10 cellular contexts compared by ENCODE assay signal in the genomic region with DNA sequence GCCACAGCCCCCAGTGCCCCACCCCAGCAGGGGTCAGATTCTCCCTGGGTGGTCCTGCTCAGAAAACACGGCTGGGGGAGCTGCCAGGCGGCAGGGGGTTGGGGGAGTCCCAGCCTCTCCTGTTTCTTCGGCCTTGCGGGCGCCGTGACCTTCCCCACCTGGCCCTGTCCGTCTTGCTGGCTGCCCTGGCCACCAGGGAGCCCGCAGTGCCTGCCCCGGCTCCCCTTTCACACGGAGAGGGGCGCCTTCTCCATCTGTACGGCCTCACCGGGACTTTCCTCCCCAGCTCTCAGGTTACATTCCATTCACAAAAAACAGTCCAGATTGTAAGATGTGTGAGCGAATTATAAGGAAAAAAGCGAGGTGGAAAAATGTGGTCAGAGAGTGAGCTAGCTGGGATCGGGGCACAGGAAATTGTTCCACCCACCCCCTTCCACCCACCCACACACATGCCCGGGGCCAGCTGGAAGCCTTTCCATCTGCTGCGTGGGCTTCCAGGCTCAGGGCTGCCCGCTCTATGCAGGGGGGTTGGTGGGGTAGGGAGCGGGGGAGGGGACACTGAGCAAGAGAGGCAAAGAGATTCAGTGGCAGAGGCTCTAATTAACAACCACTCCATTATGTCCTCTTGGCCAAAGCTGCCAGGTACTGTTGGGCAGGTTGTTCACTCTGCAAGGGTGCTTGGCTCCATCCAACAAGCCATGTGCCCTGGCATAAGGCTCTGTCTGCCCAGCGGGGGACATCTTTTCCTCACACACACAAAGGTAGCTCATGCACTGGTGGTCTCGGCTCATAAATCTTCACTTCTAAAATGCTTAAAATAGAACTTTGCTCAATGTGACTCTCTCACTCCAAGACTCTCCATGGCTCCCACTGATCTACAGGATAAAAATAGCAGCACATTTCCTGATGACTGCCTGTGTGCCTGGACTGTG. TPM values are rescaled to one million over a fixed set of nuclear protein-coding genes. Genes with fewer than 3 reads are reported as not detected.
A peak's percentile ranks its signal among the peaks of the same experiment; 100 is the strongest.
DNase-seq lines count a peak whose midpoint lies in the region; ATAC-seq and TF ChIP-seq lines count a peak whose summit lies in the region.
"Had no signal": no experiment of that assay in that cellular context is flagged by ENCODE, and none has a peak within 500 bp of the region (broad histone marks: within the 10 kb centered on the region; RNA-seq: fewer than 3 reads in every experiment).

No MANE protein-coding gene starts in this region.

- H3K27me3 ChIP-seq in spleen (replicated peaks in 1 of 7): no peaks in the 10 kb centered on the region

- CTCF ChIA-PET in activated CD4-positive, alpha-beta T cell treated with anti-CD3 and anti-CD28 coated beads for 36 hours (lab: Charles Lee): interaction anchor here (0.5 to 2.0 kb wide), 5 partner anchors 12 to 427 kb away, joined by 3 to 10 read pairs (median 3); no protein-coding TSS in a partner anchor
- CTCF ChIA-PET in activated CD4-positive, alpha-beta T cell treated with anti-CD3 and anti-CD28 coated beads, Interleukin-2, amount 10 ng/mL, durations not matched to agents 7 days and 5 days (lab: Charles Lee): interaction anchor here (0.6 kb wide), 1 partner anchor 550 kb away, joined by 3 read pairs; no protein-coding TSS in a partner anchor

- no peaks in the 10 kb centered on the region for H3K9me3 ChIP-seq in spleen

- peak; percentile 67 for ATAC-seq in activated CD4-positive, alpha-beta T cell treated with anti-CD3 and anti-CD28 coated beads for 36 hours
- ATAC-seq in SK-N-SH treated with all-trans-retinoic acid at 6 μM for 48 hours: peak; percentile 76
- ATAC-seq in GM18867 (IDR thresholded peaks at IDR 0.05; ENCODE audit: unreplicated experiment): no peak
- no peak for ATAC-seq in GM21825 (IDR thresholded peaks at IDR 0.05; ENCODE audit: unreplicated experiment)

- TF ChIP-seq CTCF in fibroblast of villous mesenchyme (IDR thresholded peaks at IDR 0.05; ENCODE audit: insufficient read depth, low read depth, low read length) (no peak), spleen (IDR thresholded peaks at IDR 0.05 in 8 of 11, conservative IDR thresholded peaks at IDR 0.05 in 3 of 11) (no peak)

- no peaks in the 10 kb centered on the region for H3K36me3 ChIP-seq in spleen

- H3K27ac ChIP-seq in spleen: peak overlapping the region in 6 of 8 donors; percentile 41 to 75 (median 60)

- no peaks in the 10 kb centered on the region for H3K9me3 Mint-ChIP-seq in activated CD4-positive, alpha-beta T cell treated with anti-CD3 and anti-CD28 coated beads for 36 hours (ENCODE audit: low read depth)
- no peaks in the 10 kb centered on the region for H3K9me3 Mint-ChIP-seq in activated CD4-positive, alpha-beta T cell treated with anti-CD3 and anti-CD28 coated beads, Interleukin-2, amount 10 ng/mL, durations not matched to agents 7 days and 5 days
- H3K9me3 Mint-ChIP-seq: memory B cell had no signal

- no peak overlapping the region for H3K4me3 Mint-ChIP-seq in activated CD4-positive, alpha-beta T cell treated with anti-CD3 and anti-CD28 coated beads for 36 hours
- H3K4me3 Mint-ChIP-seq in activated CD4-positive, alpha-beta T cell treated with anti-CD3 and anti-CD28 coated beads, Interleukin-2, amount 10 ng/mL, durations not matched to agents 7 days and 5 days: no peak overlapping the region
- H3K4me3 Mint-ChIP-seq: memory B cell had no signal

- POLR2A ChIA-PET in activated CD4-positive, alpha-beta T cell treated with anti-CD3 and anti-CD28 coated beads for 36 hours (lab: Charles Lee): no interaction called here
- POLR2A ChIA-PET in activated CD4-positive, alpha-beta T cell treated with anti-CD3 and anti-CD28 coated beads, Interleukin-2, amount 10 ng/mL, durations not matched to agents 7 days and 5 days (lab: Charles Lee): no interaction called here

- H3K4me1 Mint-ChIP-seq in activated CD4-positive, alpha-beta T cell treated with anti-CD3 and anti-CD28 coated beads for 36 hours: peaks cover 15% of the 10 kb centered on the region
- H3K4me1 Mint-ChIP-seq in activated CD4-positive, alpha-beta T cell treated with anti-CD3 and anti-CD28 coated beads, Interleukin-2, amount 10 ng/mL, durations not matched to agents 7 days and 5 days: no peaks in the 10 kb centered on the region
- H3K4me1 Mint-ChIP-seq: memory B cell had no signal

- no peak for TF ChIP-seq POLR2A in spleen (IDR thresholded peaks at IDR 0.05)

- H3K4me1 ChIP-seq in spleen: peaks cover 8 to 83% (median 36%) of the 10 kb centered on the region in 6 donors

- no peaks in the 10 kb centered on the region for H3K27me3 Mint-ChIP-seq in activated CD4-positive, alpha-beta T cell treated with anti-CD3 and anti-CD28 coated beads for 36 hours
- H3K27me3 Mint-ChIP-seq in activated CD4-positive, alpha-beta T cell treated with anti-CD3 and anti-CD28 coated beads, Interleukin-2, amount 10 ng/mL, durations not matched to agents 7 days and 5 days: no peaks in the 10 kb centered on the region

- 34 to 49% (median 39%) methylated on average over 22 of the region's 22 CpGs for WGBS in spleen, 5 donors

- peak overlapping the region; percentile 10 for H3K27ac Mint-ChIP-seq in activated CD4-positive, alpha-beta T cell treated with anti-CD3 and anti-CD28 coated beads for 36 hours
- H3K27ac Mint-ChIP-seq in activated CD4-positive, alpha-beta T cell treated with anti-CD3 and anti-CD28 coated beads, Interleukin-2, amount 10 ng/mL, durations not matched to agents 7 days and 5 days: no peak overlapping the region
- H3K27ac Mint-ChIP-seq: memory B cell had no signal

- no peak overlapping the region for H3K4me3 ChIP-seq in fibroblast of villous mesenchyme (ENCODE audit: low read depth, low read length)
- H3K4me3 ChIP-seq in spleen: no peak overlapping the region

- DNase-seq in activated CD4-positive, alpha-beta T cell treated with anti-CD3 and anti-CD28 coated beads for 36 hours: peak; percentile 57
- DNase-seq in activated CD4-positive, alpha-beta T cell treated with anti-CD3 and anti-CD28 coated beads, Interleukin-2, amount 10 ng/mL, durations not matched to agents 7 days and 5 days: no peak
- DNase-seq in fibroblast of villous mesenchyme (ENCODE audit: low read depth) (peak; percentile 70), spleen (no peak), DMS53 treated with DMSO at 0.1 percent for 48 hours (lab: John Stamatoyannopoulos, UW; ENCODE audit: unreplicated experiment) (no peak)

- intact Hi-C loops in activated CD4-positive, alpha-beta T cell treated with anti-CD3 and anti-CD28 coated beads for 36 hours (cut with DNase I, micrococcal nuclease): no loop called here
- intact Hi-C loops in spleen (cut with DNase I; ENCODE audit: low total_unique reads): no loop called here

- H3K36me3 Mint-ChIP-seq in activated CD4-positive, alpha-beta T cell treated with anti-CD3 and anti-CD28 coated beads for 36 hours (ENCODE audit: low read depth): no peaks in the 10 kb centered on the region
- H3K36me3 Mint-ChIP-seq in activated CD4-positive, alpha-beta T cell treated with anti-CD3 and anti-CD28 coated beads, Interleukin-2, amount 10 ng/mL, durations not matched to agents 7 days and 5 days (ENCODE audit: low read depth): no peaks in the 10 kb centered on the region
- H3K36me3 Mint-ChIP-seq: memory B cell had no signal

TF ChIP-seq in SK-N-SH treated with all-trans-retinoic acid at 6 μM for 48 hours, 23 proteins besides CTCF, POLR2A, EP300 and RAD21:
- TF ChIP-seq, protein P1, sequence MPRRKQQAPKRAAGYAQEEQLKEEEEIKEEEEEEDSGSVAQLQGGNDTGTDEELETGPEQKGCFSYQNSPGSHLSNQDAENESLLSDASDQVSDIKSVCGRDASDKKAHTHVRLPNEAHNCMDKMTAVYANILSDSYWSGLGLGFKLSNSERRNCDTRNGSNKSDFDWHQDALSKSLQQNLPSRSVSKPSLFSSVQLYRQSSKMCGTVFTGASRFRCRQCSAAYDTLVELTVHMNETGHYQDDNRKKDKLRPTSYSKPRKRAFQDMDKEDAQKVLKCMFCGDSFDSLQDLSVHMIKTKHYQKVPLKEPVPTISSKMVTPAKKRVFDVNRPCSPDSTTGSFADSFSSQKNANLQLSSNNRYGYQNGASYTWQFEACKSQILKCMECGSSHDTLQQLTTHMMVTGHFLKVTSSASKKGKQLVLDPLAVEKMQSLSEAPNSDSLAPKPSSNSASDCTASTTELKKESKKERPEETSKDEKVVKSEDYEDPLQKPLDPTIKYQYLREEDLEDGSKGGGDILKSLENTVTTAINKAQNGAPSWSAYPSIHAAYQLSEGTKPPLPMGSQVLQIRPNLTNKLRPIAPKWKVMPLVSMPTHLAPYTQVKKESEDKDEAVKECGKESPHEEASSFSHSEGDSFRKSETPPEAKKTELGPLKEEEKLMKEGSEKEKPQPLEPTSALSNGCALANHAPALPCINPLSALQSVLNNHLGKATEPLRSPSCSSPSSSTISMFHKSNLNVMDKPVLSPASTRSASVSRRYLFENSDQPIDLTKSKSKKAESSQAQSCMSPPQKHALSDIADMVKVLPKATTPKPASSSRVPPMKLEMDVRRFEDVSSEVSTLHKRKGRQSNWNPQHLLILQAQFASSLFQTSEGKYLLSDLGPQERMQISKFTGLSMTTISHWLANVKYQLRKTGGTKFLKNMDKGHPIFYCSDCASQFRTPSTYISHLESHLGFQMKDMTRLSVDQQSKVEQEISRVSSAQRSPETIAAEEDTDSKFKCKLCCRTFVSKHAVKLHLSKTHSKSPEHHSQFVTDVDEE (CRISPR knock-in tag; IDR thresholded peaks at IDR 0.05): no peak
- 0 out of 2 replicates have a peak, but pooled peaks have one; percentile 21 for TF ChIP-seq TCF4 (CRISPR knock-in tag; IDR thresholded peaks at IDR 0.05; ENCODE audit: borderline replicate concordance)

RNA-seq across cellular contexts. Expression of gene CIBAR2, which starts 14.7 kb away (rescaled TPM):
- not detected for total RNA-seq in activated CD4-positive, alpha-beta T cell treated with anti-CD3 and anti-CD28 coated beads for 36 hours
- not detected for total RNA-seq in activated CD4-positive, alpha-beta T cell treated with anti-CD3 and anti-CD28 coated beads, Interleukin-2, amount 10 ng/mL, durations not matched to agents 7 days and 5 days
- total RNA-seq in fibroblast of villous mesenchyme: not detected in 2 replicates
- total RNA-seq in spleen: 1 to 10 TPM in 2 of 7 donors, under 1 TPM in 2, not detected in 3; 0.33 to 2.4 (median 0.91) TPM
- under 1 TPM; 0.13 to 0.77 (median 0.30) TPM for polyA plus RNA-seq in spleen
- total RNA-seq: T-helper 2 cell treated with Interferon-gamma antibody and Interleukin-4, amounts not matched to agents 100 ng/mL and 5 ng/mL, for 36 hours had no signal

Comparison
In these comparisons a context has a peak if more than half of its experiments do, and no peak if none do; other contexts are left out.
1. DNase-seq: peak in activated CD4-positive, alpha-beta T cell treated with anti-CD3 and anti-CD28 coated beads for 36 hours (single experiment) and fibroblast of villous mesenchyme (single experiment); none in activated CD4-positive, alpha-beta T cell treated with anti-CD3 and anti-CD28 coated beads, Interleukin-2, amount 10 ng/mL, durations not matched to agents 7 days and 5 days (single experiment), spleen (single experiment) and DMS53 treated with DMSO at 0.1 percent for 48 hours (single experiment).
2. ATAC-seq: peak in activated CD4-positive, alpha-beta T cell treated with anti-CD3 and anti-CD28 coated beads for 36 hours (single experiment) and SK-N-SH treated with all-trans-retinoic acid at 6 μM for 48 hours (single experiment); none in GM18867 (single experiment) and GM21825 (single experiment).